Comparison of ENCODE assay signal across 22 cellular contexts in genomic region chr17:60094754-60095153, GRCh38. TPM values are rescaled to one million over a fixed set of nuclear protein-coding genes. Genes with fewer than 3 reads are reported as not detected.
A peak's percentile ranks its signal among the peaks of the same experiment; 100 is the strongest.
DNase-seq lines count a peak whose midpoint lies in the region; ATAC-seq and TF ChIP-seq lines count a peak whose summit lies in the region.
"Had no signal": no experiment of that assay in that cellular context is flagged by ENCODE, and none has a peak within 500 bp of the region (broad histone marks: within the 10 kb centered on the region; RNA-seq: fewer than 3 reads in every experiment).

No MANE protein-coding gene starts in this region.

- H3K27ac ChIP-seq in left ventricle myocardium inferior (replicated peaks) (no peak overlapping the region), upper lobe of right lung (peak overlapping the region; percentile 30)
- H3K27ac ChIP-seq: HL-60 had no signal

- ATAC-seq in Right ventricle myocardium inferior (peak; percentile 28), upper lobe of right lung (peak; percentile 52), GM21528 (IDR thresholded peaks at IDR 0.05; ENCODE audit: low FRiP score, unreplicated experiment) (no peak)
- peak; percentile 39 for ATAC-seq in effector memory CD8-positive, alpha-beta T cell (replicated peaks)

- H3K4me1 ChIP-seq in left ventricle myocardium inferior (peaks cover 5% of the 10 kb centered on the region), upper lobe of right lung (peaks cover 17% of the 10 kb centered on the region)
- H3K4me1 ChIP-seq: tibial nerve had no signal

- no peaks in the 10 kb centered on the region for H3K4me1 Mint-ChIP-seq in effector memory CD8-positive, alpha-beta T cell (ENCODE audit: low read depth in 2 of 2)
- H3K4me1 Mint-ChIP-seq: immature natural killer cell had no signal

- H3K36me3 Mint-ChIP-seq in effector memory CD8-positive, alpha-beta T cell (ENCODE audit: insufficient read depth): no peaks in the 10 kb centered on the region

- H3K4me3 Mint-ChIP-seq in effector memory CD8-positive, alpha-beta T cell: no peak overlapping the region
- H3K4me3 Mint-ChIP-seq: immature natural killer cell; nephron progenitor cell; T-helper 1 cell treated with Interleukin-12 subunit alpha and Interleukin-12 subunit beta and Interleukin-4 antibody, amounts not matched to agents 30 μg/mL and 1 μg/mL, for 36 hours had no signal

- H3K9me3 ChIP-seq in left ventricle myocardium inferior (replicated peaks) (peaks cover 15% of the 10 kb centered on the region), upper lobe of right lung (no peaks in the 10 kb centered on the region)

- TF ChIP-seq CTCF in left ventricle myocardium inferior (IDR thresholded peaks at IDR 0.05; ENCODE audit: borderline replicate concordance) (no peak), upper lobe of right lung (IDR thresholded peaks at IDR 0.05) (no peak)

- DNase-seq in Right ventricle myocardium inferior (ENCODE audit: missing footprints): no peak
- no peak for DNase-seq in left ventricle myocardium inferior
- peak; percentile 90 for DNase-seq in MV-4-11 (lab: John Stamatoyannopoulos, UW)
- DNase-seq in effector memory CD8-positive, alpha-beta T cell: no peak
- DNase-seq in upper lobe of right lung: no peak
- no peak for DNase-seq in NCI-H2171 (lab: John Stamatoyannopoulos, UW)
- DNase-seq in activated T-cell treated with anti-CD3 and anti-CD28 coated beads, Interleukin-2, amount 50 U/mL, for 48 hours: no peak
- DNase-seq: 8988T; activated CD4-positive, CD25-positive, alpha-beta regulatory T cell; DMS79 treated with DMSO at 0.1 percent for 48 hours; effector CD4-positive, alpha-beta T cell; head of caudate nucleus; immature natural killer cell; KBM-7; NCI-H1105 treated with DMSO at 0.1 percent for 48 hours; NCI-H226; nephron progenitor cell had no signal

- H3K4me3 ChIP-seq in left ventricle myocardium inferior: no peak overlapping the region
- no peak overlapping the region for H3K4me3 ChIP-seq in upper lobe of right lung
- H3K4me3 ChIP-seq: BLaER1 treated with 17β-estradiol and CSF1 and Interleukin-3, amounts not matched to agents 10 nM and 100 nM; tibial nerve had no signal

- H3K27me3 ChIP-seq in left ventricle myocardium inferior (ENCODE audit: low read depth) (no peaks in the 10 kb centered on the region), upper lobe of right lung (no peaks in the 10 kb centered on the region)
- H3K27me3 ChIP-seq: BLaER1 treated with 17β-estradiol and CSF1 and Interleukin-3, amounts not matched to agents 10 nM and 100 nM; tibial nerve had no signal

- no peak overlapping the region for H3K27ac Mint-ChIP-seq in effector memory CD8-positive, alpha-beta T cell
- H3K27ac Mint-ChIP-seq: nephron progenitor cell; T-helper 1 cell treated with Interleukin-12 subunit alpha and Interleukin-12 subunit beta and Interleukin-4 antibody, amounts not matched to agents 30 μg/mL and 1 μg/mL, for 36 hours had no signal

- H3K27me3 Mint-ChIP-seq in effector memory CD8-positive, alpha-beta T cell: peaks cover 35 to 46% of the 10 kb centered on the region in 2 donors

- intact Hi-C loops in Right ventricle myocardium inferior (cut with DNase I): no loop called here
- intact Hi-C loops in left ventricle myocardium inferior (cut with micrococcal nuclease): no loop called here
- intact Hi-C loops in upper lobe of right lung (cut with DNase I): no loop called here

- H3K9me3 Mint-ChIP-seq in effector memory CD8-positive, alpha-beta T cell: peaks cover 0 to 13% of the 10 kb centered on the region in 2 donors

- H3K36me3 ChIP-seq in left ventricle myocardium inferior: no peaks in the 10 kb centered on the region
- no peaks in the 10 kb centered on the region for H3K36me3 ChIP-seq in upper lobe of right lung
- H3K36me3 ChIP-seq: BLaER1 treated with 17β-estradiol and CSF1 and Interleukin-3, amounts not matched to agents 10 nM and 100 nM; tibial nerve had no signal

RNA-seq across cellular contexts. Expression of gene HEATR6, which starts 16.0 kb away (rescaled TPM):
- total RNA-seq in Right ventricle myocardium inferior: 10.3 TPM
- 13.0 TPM for total RNA-seq in left ventricle myocardium inferior
- total RNA-seq in upper lobe of right lung: 26.9 TPM

RNA-seq across cellular contexts. Expression of gene CA4, which starts 55.0 kb away (rescaled TPM):
- total RNA-seq in Right ventricle myocardium inferior: 13.4 TPM
- 12.9 TPM for total RNA-seq in left ventricle myocardium inferior
- total RNA-seq in upper lobe of right lung: 73.1 TPM
